Comparison of ENCODE assay signal across 3 cellular contexts in the genomic region with DNA sequence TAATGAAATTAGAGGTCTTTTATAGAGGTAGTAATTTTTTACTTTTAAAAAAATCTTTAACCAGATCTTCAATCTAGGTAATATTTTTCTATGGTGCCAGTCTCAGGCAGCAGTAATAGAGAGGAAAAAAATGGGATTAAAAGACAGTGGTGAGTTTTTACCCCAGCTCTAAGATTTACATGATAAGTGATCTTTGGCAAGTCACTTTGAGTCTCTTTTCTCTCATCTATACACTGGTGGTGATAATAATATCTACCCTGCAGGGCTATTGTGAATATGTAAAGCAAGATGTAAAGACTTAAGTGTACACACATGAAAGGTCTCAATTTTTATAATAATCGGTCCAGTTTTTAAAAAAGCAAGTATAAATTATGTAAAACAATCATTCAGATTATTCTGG.
"Had no signal": no experiment of that assay in that cellular context is flagged by ENCODE, and none has a peak within 500 bp of the region (broad histone marks: within the 10 kb centered on the region; RNA-seq: fewer than 3 reads in every experiment).

No MANE protein-coding gene starts in this region.

- H3K4me3 ChIP-seq: GM12878 had no signal

- DNase-seq: GDM1, GF-D8 had no signal

- ATAC-seq: GM12878 had no signal
